15 cellular contexts compared by ENCODE assay signal in genomic region chr1:205772607-205773032, GRCh38. TPM values are rescaled to one million over a fixed set of nuclear protein-coding genes. Genes with fewer than 3 reads are reported as not detected.
DNase-seq lines count a peak whose midpoint lies in the region; ATAC-seq, FAIRE-seq and TF ChIP-seq lines count a peak whose summit lies in the region.
"Had no signal": no experiment of that assay in that cellular context is flagged by ENCODE, and none has a peak within 500 bp of the region (broad histone marks: within the 10 kb centered on the region; RNA-seq: fewer than 3 reads in every experiment).

No MANE protein-coding gene starts in this region.

- no peak for TF ChIP-seq CTCF in activated B cell treated with CpG ODN at 0.5 μM for 24 hours (IDR thresholded peaks at IDR 0.05)

- POLR2A ChIA-PET in activated B cell treated with CpG ODN at 0.5 μM for 24 hours (lab: Charles Lee): interaction anchor here (0.6 to 6.5 kb wide), 37 partner anchors 11 to 1018 kb away, joined by 3 to 162 read pairs (median 4); partner anchors contain the start of genes NUCKS1, PM20D1, RHEX and SLC41A1

- H3K4me3 Mint-ChIP-seq in activated B cell treated with CpG ODN at 0.5 μM for 24 hours: peak overlapping the region; percentile 93
- H3K4me3 Mint-ChIP-seq in naive B cell: peak overlapping the region; percentile 32 to 95 (median 92)

- ATAC-seq in activated B cell treated with CpG ODN at 0.5 μM for 24 hours (ENCODE audit: low read depth) (peak; percentile 38), naive B cell (ENCODE audit: low read depth in 2 of 2) (peak; percentile 13 to 18)
- ATAC-seq: heart left ventricle, K562 had no signal

- intact Hi-C loops in activated B cell treated with CpG ODN at 0.5 μM for 24 hours (cut with micrococcal nuclease): loop anchor here (10.0 kb wide), 2 partner anchors 48 to 1152 kb away; partner anchors contain the start of gene FCMR

- H3K9me3 Mint-ChIP-seq in activated B cell treated with CpG ODN at 0.5 μM for 24 hours (no peaks in the 10 kb centered on the region), naive B cell (no peaks in the 10 kb centered on the region)

- H3K27me3 Mint-ChIP-seq in activated B cell treated with CpG ODN at 0.5 μM for 24 hours: no peaks in the 10 kb centered on the region
- no peaks in the 10 kb centered on the region for H3K27me3 Mint-ChIP-seq in naive B cell

- H3K27ac Mint-ChIP-seq in activated B cell treated with CpG ODN at 0.5 μM for 24 hours (peak overlapping the region; percentile 98), naive B cell (peak overlapping the region; percentile 55 to 97 (median 94))

- CTCF ChIA-PET in activated B cell treated with CpG ODN at 0.5 μM for 24 hours (lab: Charles Lee): interaction anchor here (1.1 to 1.8 kb wide), 5 partner anchors 22 to 205 kb away, joined by 3 to 8 read pairs (median 4); no protein-coding TSS in a partner anchor

- DNase-seq in EH (ENCODE audit: low read depth) (peak; percentile 26), GM18507 (ENCODE audit: extremely low spot score, insufficient read length, low read depth) (no peak), activated B cell treated with CpG ODN at 0.5 μM for 24 hours (no peak), naive B cell (peak; percentile 57), NCI-H1092 (lab: John Stamatoyannopoulos, UW) (no peak), NCI-H526 treated with DMSO at 0.1 percent for 48 hours (lab: John Stamatoyannopoulos, UW) (no peak), germinal center (ENCODE audit: low spot score) (no peak)
- DNase-seq: BE2C, erythroblast, heart left ventricle, SHP77 treated with DMSO at 0.1 percent for 48 hours, spleen, T1000, testis had no signal

- H3K4me1 Mint-ChIP-seq in activated B cell treated with CpG ODN at 0.5 μM for 24 hours (peaks cover 51% of the 10 kb centered on the region), naive B cell (peaks cover 22 to 59% (median 48%) of the 10 kb centered on the region in 3 donors)

- FAIRE-seq in GM18507 (lab: Jason Lieb, UNC): peak; percentile 84
- FAIRE-seq: K562 had no signal

- H3K36me3 Mint-ChIP-seq in activated B cell treated with CpG ODN at 0.5 μM for 24 hours (ENCODE audit: low read depth) (peaks cover 69% of the 10 kb centered on the region), naive B cell (peaks cover 0 to 8% of the 10 kb centered on the region in 2 donors)

RNA-seq across cellular contexts. Expression of gene RAB29, which starts 2.7 kb away (rescaled TPM):
- 149 and 156 TPM in 2 replicates for total RNA-seq in activated B cell treated with CpG ODN at 0.5 μM for 24 hours
- polyA plus RNA-seq in naive B cell (ENCODE audit: low read depth in 6 of 6): 100 to 1,000 TPM in 4 of 6 donors, 10 to 100 TPM in 2; 70.2 to 136 (median 112) TPM

RNA-seq across cellular contexts. Expression of gene NUCKS1, which starts 22.6 kb away (rescaled TPM):
- total RNA-seq in activated B cell treated with CpG ODN at 0.5 μM for 24 hours: 113 and 130 TPM in 2 replicates
- 10 to 100 TPM in 5 of 6 donors, 1 to 10 TPM in 1; 4.9 to 18.9 (median 16.2) TPM for polyA plus RNA-seq in naive B cell (ENCODE audit: low read depth in 6 of 6)

RNA-seq across cellular contexts. Expression of gene SLC41A1, which starts 40.4 kb away (rescaled TPM):
- total RNA-seq in activated B cell treated with CpG ODN at 0.5 μM for 24 hours: 31.2 and 32.4 TPM in 2 replicates
- polyA plus RNA-seq in naive B cell (ENCODE audit: low read depth in 6 of 6): 10 to 100 TPM in 4 of 6 donors, 1 to 10 TPM in 1, under 1 TPM in 1; 0.11 to 14.4 (median 10.5) TPM

Comparison
In these comparisons a context has a peak if more than half of its experiments do, and no peak if none do; other contexts are left out.
1. DNase-seq: peak in EH (single experiment) and naive B cell (single experiment); none in GM18507 (single experiment), activated B cell treated with CpG ODN at 0.5 μM for 24 hours (single experiment), NCI-H1092 (single experiment), NCI-H526 treated with DMSO at 0.1 percent for 48 hours (single experiment) and germinal center (single experiment).